In genomic region chr6:149302723-149303122, GRCh38 we compare ENCODE assay signal across 7 cellular contexts.
"Had no signal": no experiment of that assay in that cellular context is flagged by ENCODE, and none has a peak within 500 bp of the region (broad histone marks: within the 10 kb centered on the region; RNA-seq: fewer than 3 reads in every experiment).

No MANE protein-coding gene starts in this region.

- DNase-seq: GDM1, GF-D8 had no signal

- FAIRE-seq: G401.6, GM12878, GM12892, GM18507, GM19239 had no signal

- ATAC-seq: GM12878 had no signal

- H3K4me3 ChIP-seq: GM12878 had no signal
